1 cellular context compared by ENCODE assay signal in the genomic region with DNA sequence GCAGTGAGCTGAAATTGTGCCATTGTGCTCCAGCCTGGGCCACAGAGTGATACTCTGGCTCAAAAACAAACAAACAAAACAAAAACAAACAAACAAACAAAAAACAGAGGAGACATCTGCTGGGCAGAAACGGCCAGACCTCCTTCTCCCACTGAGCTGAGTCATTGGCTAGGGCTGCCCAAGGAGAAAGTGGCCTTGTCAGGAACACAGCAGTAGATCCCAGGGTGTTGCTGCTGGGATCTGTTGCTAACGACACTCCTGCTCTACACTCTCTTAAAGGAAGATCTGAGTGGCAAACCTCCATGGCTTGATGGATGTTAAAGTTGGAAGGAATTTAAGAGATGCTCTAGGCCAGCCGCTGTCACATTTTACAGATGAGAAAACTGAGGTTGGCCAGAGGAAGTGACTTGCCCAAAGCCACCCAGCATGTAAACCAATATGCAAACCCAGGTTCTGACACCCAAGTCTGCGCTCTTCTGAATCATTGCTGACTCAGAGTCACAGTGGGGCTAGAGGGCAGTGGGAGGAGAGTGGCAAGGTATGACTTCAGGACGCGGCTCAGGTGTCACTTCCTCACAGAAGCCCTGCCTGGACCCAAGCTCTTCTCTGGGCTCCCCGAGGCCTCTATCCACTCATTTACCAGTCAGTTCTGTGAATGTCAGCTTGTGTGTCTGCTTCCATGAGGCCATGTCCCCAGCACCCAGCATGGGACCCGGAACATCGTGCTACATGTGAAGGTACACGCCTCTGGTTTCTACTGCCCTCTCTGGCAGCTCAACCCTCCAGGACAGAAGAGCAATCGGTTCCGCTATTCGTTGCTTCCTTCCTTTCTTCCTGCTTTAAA.
TF ChIP-seq lines count a peak whose summit lies in the region.

No MANE protein-coding gene starts in this region.

TF ChIP-seq in GM23338, 12 proteins besides CTCF, POLR2A, EP300 and RAD21 (continued from another document):
- TF ChIP-seq, protein P1, sequence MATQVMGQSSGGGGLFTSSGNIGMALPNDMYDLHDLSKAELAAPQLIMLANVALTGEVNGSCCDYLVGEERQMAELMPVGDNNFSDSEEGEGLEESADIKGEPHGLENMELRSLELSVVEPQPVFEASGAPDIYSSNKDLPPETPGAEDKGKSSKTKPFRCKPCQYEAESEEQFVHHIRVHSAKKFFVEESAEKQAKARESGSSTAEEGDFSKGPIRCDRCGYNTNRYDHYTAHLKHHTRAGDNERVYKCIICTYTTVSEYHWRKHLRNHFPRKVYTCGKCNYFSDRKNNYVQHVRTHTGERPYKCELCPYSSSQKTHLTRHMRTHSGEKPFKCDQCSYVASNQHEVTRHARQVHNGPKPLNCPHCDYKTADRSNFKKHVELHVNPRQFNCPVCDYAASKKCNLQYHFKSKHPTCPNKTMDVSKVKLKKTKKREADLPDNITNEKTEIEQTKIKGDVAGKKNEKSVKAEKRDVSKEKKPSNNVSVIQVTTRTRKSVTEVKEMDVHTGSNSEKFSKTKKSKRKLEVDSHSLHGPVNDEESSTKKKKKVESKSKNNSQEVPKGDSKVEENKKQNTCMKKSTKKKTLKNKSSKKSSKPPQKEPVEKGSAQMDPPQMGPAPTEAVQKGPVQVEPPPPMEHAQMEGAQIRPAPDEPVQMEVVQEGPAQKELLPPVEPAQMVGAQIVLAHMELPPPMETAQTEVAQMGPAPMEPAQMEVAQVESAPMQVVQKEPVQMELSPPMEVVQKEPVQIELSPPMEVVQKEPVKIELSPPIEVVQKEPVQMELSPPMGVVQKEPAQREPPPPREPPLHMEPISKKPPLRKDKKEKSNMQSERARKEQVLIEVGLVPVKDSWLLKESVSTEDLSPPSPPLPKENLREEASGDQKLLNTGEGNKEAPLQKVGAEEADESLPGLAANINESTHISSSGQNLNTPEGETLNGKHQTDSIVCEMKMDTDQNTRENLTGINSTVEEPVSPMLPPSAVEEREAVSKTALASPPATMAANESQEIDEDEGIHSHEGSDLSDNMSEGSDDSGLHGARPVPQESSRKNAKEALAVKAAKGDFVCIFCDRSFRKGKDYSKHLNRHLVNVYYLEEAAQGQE (IDR thresholded peaks at IDR 0.05; ENCODE audit: unreplicated experiment) = no peak
- TF ChIP-seq, protein P2, sequence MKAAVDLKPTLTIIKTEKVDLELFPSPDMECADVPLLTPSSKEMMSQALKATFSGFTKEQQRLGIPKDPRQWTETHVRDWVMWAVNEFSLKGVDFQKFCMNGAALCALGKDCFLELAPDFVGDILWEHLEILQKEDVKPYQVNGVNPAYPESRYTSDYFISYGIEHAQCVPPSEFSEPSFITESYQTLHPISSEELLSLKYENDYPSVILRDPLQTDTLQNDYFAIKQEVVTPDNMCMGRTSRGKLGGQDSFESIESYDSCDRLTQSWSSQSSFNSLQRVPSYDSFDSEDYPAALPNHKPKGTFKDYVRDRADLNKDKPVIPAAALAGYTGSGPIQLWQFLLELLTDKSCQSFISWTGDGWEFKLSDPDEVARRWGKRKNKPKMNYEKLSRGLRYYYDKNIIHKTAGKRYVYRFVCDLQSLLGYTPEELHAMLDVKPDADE (IDR thresholded peaks at IDR 0.05) = no peak
- TF ChIP-seq NANOG (IDR thresholded peaks at IDR 0.05; ENCODE audit: borderline replicate concordance) = no peak
- no peak for TF ChIP-seq ZNF331 (CRISPR knock-in tag; IDR thresholded peaks at IDR 0.05; ENCODE audit: low read depth)
TF ChIP-seq in GM23338: peak in this region for 0.
